In the genomic region with DNA sequence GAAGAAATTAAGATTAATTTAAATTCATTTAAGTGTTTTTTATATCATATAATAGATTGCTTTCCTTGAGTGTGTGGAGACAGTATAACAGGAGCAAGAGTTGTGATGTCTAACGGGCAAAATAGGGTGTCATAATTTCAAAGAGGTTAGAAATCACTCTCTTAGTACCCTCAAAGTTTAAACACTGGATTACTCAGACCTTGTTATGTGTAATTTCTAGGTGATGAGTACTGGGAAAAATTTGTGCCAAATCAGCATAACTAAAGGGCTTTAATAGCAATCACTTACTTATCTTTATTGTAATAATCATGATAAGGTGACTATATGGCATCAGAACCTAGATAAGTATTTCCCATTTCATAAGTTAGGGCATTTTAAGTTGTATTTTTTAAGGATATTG, we compare ENCODE assay signal across 15 cellular contexts.
"Had no signal": no experiment of that assay in that cellular context is flagged by ENCODE, and none has a peak within 500 bp of the region (broad histone marks: within the 10 kb centered on the region; RNA-seq: fewer than 3 reads in every experiment).

No MANE protein-coding gene starts in this region.

- H3K27me3 ChIP-seq: dorsolateral prefrontal cortex, esophagus muscularis mucosa, SJCRH30 had no signal

- H3K36me3 Mint-ChIP-seq: brain had no signal

- H3K4me3 ChIP-seq: dorsolateral prefrontal cortex, esophagus muscularis mucosa, prostate gland, SJCRH30 had no signal

- FAIRE-seq: endometrium had no signal

- ATAC-seq: stimulated activated naive CD8-positive, alpha-beta T cell treated with anti-CD3 and anti-CD28 coated beads, Interleukin-15, amount 100 ng/mL, for 72 hours had no signal

- H3K9me3 ChIP-seq: esophagus muscularis mucosa, prostate gland, SJCRH30 had no signal

- H3K4me1 Mint-ChIP-seq: brain, nephron had no signal

- H3K27me3 Mint-ChIP-seq: activated CD4-positive, alpha-beta memory T cell treated with anti-CD3 and anti-CD28 coated beads, Interleukin-2, amount 10 ng/mL, durations not matched to agents 7 days and 5 days; activated naive CD4-positive, alpha-beta T cell treated with anti-CD3 and anti-CD28 coated beads, Interleukin-2, amount 10 ng/mL, durations not matched to agents 7 days and 5 days; brain; stimulated activated naive CD8-positive, alpha-beta T cell treated with anti-CD3 and anti-CD28 coated beads, Interleukin-15, amount 100 ng/mL, for 72 hours had no signal

- H3K36me3 ChIP-seq: esophagus muscularis mucosa, prostate gland, SJCRH30 had no signal

- H3K9me3 Mint-ChIP-seq: activated CD4-positive, alpha-beta memory T cell treated with anti-CD3 and anti-CD28 coated beads, Interleukin-2, amount 10 ng/mL, durations not matched to agents 7 days and 5 days; brain; nephron; stimulated activated naive CD8-positive, alpha-beta T cell treated with anti-CD3 and anti-CD28 coated beads, Interleukin-15, amount 100 ng/mL, for 72 hours had no signal

- DNase-seq: activated CD4-positive, alpha-beta memory T cell treated with anti-CD3 and anti-CD28 coated beads, Interleukin-2, amount 10 ng/mL, durations not matched to agents 7 days and 5 days; activated CD4-positive, alpha-beta T cell treated with anti-CD3 and anti-CD28 coated beads for 1 hour; activated naive CD4-positive, alpha-beta T cell treated with anti-CD3 and anti-CD28 coated beads, Interleukin-2, amount 10 ng/mL, durations not matched to agents 7 days and 5 days; amygdala; dorsolateral prefrontal cortex; occipital lobe; SJCRH30; stimulated activated CD4-positive, alpha-beta T cell treated with anti-CD3 and anti-CD28 coated beads, Interleukin-4, amount 100 ng/mL, for 1 hour; stimulated activated CD8-positive, alpha-beta memory T cell treated with anti-CD3 and anti-CD28 coated beads, Interleukin-4, amount 100 ng/mL, for 48 hours; stimulated activated naive CD8-positive, alpha-beta T cell treated with anti-CD3 and anti-CD28 coated beads, Interleukin-15, amount 100 ng/mL, for 72 hours had no signal

- H3K4me3 Mint-ChIP-seq: activated CD4-positive, alpha-beta memory T cell treated with anti-CD3 and anti-CD28 coated beads, Interleukin-2, amount 10 ng/mL, durations not matched to agents 7 days and 5 days; activated naive CD4-positive, alpha-beta T cell treated with anti-CD3 and anti-CD28 coated beads, Interleukin-2, amount 10 ng/mL, durations not matched to agents 7 days and 5 days; brain; nephron; stimulated activated naive CD8-positive, alpha-beta T cell treated with anti-CD3 and anti-CD28 coated beads, Interleukin-15, amount 100 ng/mL, for 72 hours had no signal

- H3K4me1 ChIP-seq: prostate gland, SJCRH30 had no signal

- H3K27ac Mint-ChIP-seq: activated CD4-positive, alpha-beta memory T cell treated with anti-CD3 and anti-CD28 coated beads, Interleukin-2, amount 10 ng/mL, durations not matched to agents 7 days and 5 days; activated naive CD4-positive, alpha-beta T cell treated with anti-CD3 and anti-CD28 coated beads, Interleukin-2, amount 10 ng/mL, durations not matched to agents 7 days and 5 days; brain; nephron; stimulated activated naive CD8-positive, alpha-beta T cell treated with anti-CD3 and anti-CD28 coated beads, Interleukin-15, amount 100 ng/mL, for 72 hours had no signal

- H3K27ac ChIP-seq: dorsolateral prefrontal cortex, SJCRH30 had no signal
